Comparison of ENCODE assay signal across 9 cellular contexts in the genomic region with DNA sequence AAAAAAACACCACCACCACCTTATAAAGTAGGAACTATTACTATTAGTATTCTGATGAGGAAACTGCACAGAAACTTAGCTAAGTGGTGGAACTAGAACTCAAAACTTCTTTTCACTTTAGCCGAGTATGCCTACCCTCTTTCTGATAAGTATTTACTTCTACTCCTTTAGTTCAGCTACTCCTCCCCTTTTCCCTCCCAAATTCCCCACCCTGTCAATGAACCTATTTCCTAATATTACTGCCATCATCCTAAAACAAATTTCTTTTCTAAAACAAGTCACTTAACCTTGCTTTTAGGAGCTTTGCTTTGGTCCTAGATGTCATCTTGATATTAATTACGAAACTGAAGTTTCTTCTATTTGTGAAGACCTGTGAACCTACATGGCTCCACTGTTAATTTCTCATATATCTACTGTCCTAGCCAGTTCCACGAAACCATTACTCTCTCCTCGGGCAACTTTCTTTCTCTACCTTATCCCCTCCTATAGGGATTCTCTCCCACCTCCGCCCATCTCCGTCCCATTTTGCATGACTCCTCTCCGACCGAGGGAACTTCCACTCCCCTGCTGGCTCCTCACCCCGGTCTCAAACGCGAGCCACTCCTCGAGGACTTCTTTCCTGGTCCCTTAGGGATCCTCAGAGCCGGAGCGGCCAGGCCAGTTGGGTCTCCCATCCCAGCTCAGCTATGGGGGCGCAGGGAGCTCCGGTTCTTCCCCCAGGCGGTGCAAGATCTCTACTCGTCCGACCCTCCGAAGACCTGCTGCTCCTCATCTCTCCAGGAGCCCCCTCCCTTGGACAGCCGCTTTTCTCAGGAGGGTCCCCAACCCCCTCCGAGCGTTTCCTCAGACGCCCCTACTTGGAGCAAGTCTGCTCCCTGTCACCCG. TPM values are rescaled to one million over a fixed set of nuclear protein-coding genes. Genes with fewer than 3 reads are reported as not detected.
A peak's percentile ranks its signal among the peaks of the same experiment; 100 is the strongest.
DNase-seq lines count a peak whose midpoint lies in the region; FAIRE-seq and TF ChIP-seq lines count a peak whose summit lies in the region.
"Had no signal": no experiment of that assay in that cellular context is flagged by ENCODE, and none has a peak within 500 bp of the region (broad histone marks: within the 10 kb centered on the region; RNA-seq: fewer than 3 reads in every experiment).

No MANE protein-coding gene starts in this region.

- peaks cover 61% of the 10 kb centered on the region for H3K79me2 ChIP-seq in mammary epithelial cell (ENCODE audit: insufficient read depth, low read length)
- H3K79me2 ChIP-seq in keratinocyte (ENCODE audit: control insufficient read depth, insufficient read depth, low read length): peaks cover 57% of the 10 kb centered on the region

- no peak for TF ChIP-seq CTCF in mammary epithelial cell (conservative IDR thresholded peaks at IDR 0.05 in 1 of 2, IDR thresholded peaks at IDR 0.05 in 1 of 2; ENCODE audit: extremely low read depth in 1 of 2, insufficient read depth in 1 of 2, low read depth in 1 of 2, low read length in 2 of 2)
- TF ChIP-seq CTCF in keratinocyte (optimal IDR thresholded peaks at IDR 0.05 in 1 of 3, IDR thresholded peaks at IDR 0.05 in 1 of 3, conservative IDR thresholded peaks at IDR 0.05 in 1 of 3; ENCODE audit: extremely low read depth in 1 of 3, insufficient read depth in 2 of 3, low read length in 3 of 3): no peak

- in situ Hi-C loops in mammary epithelial cell (cut with MboI; ENCODE audit: low sequenced_read_pairs in 2 of 2): no loop called here

- H3K4me3 ChIP-seq in SJSA1: peak overlapping the region; percentile 75
- peak overlapping the region; percentile 96 to 99 (median 97) for H3K4me3 ChIP-seq in mammary epithelial cell (replicated peaks in 1 of 3; ENCODE audit: insufficient read depth in 1 of 3, low read depth in 2 of 3, low read length in 3 of 3)
- peak overlapping the region; percentile 54 to 94 (median 86) for H3K4me3 ChIP-seq in keratinocyte (ENCODE audit: control insufficient read depth in 2 of 3, extremely low read depth in 1 of 3, insufficient read depth in 2 of 3, low read depth in 1 of 3, low read length in 3 of 3)

- no peaks in the 10 kb centered on the region for H4K20me1 ChIP-seq in mammary epithelial cell (ENCODE audit: insufficient read depth, low read length)
- peaks cover 9% of the 10 kb centered on the region for H4K20me1 ChIP-seq in keratinocyte (ENCODE audit: control insufficient read depth, extremely low read depth, insufficient read depth, low read length)

- no peak for TF ChIP-seq POLR2A in GM12891 (IDR thresholded peaks at IDR 0.05; ENCODE audit: low read depth, low read length)

- WGBS in mammary epithelial cell (ENCODE audit: low coverage, missing lambda C conversion rate): 2% methylated on average over 19 of the region's 25 CpGs

- CTCF ChIA-PET in mammary epithelial cell (lab: Charles Lee; ENCODE audit: low non-redundant PET) (no interaction called here), HEK293T (lab: Yijun Ruan, JAX) (interaction anchor here (0.6 kb wide), 1 partner anchor 60 kb away, joined by 5 read pairs; no protein-coding TSS in a partner anchor)

- peaks cover 2% of the 10 kb centered on the region for H3K9me1 ChIP-seq in keratinocyte (ENCODE audit: control insufficient read depth, extremely low read depth, insufficient read depth, low read length)

- BruUV-seq in mammary epithelial cell (replicated peaks; lab: Mats Ljungman, UMichigan): no TSS peak

- H3K9me3 ChIP-seq in SJSA1 (replicated peaks) (no peaks in the 10 kb centered on the region), mammary epithelial cell (replicated peaks; ENCODE audit: insufficient read depth, low read length) (no peaks in the 10 kb centered on the region), keratinocyte (ENCODE audit: control insufficient read depth, low read depth, low read length) (no peaks in the 10 kb centered on the region)

- FAIRE-seq in GM12891 (lab: Jason Lieb, UNC) (peak; percentile 38), keratinocyte (lab: Jason Lieb, UNC) (no peak)
- FAIRE-seq: islet of Langerhans had no signal

- H3K4me2 ChIP-seq in mammary epithelial cell (ENCODE audit: insufficient read depth, low read depth, low read length): peak overlapping the region; percentile 69
- H3K4me2 ChIP-seq in keratinocyte (ENCODE audit: control insufficient read depth, extremely low read depth, insufficient read depth, low read depth, low read length): peak overlapping the region; percentile 92

- H3K4me1 ChIP-seq in SJSA1 (replicated peaks) (peaks cover 38% of the 10 kb centered on the region), mammary epithelial cell (ENCODE audit: insufficient read depth, low read length) (peaks cover 32% of the 10 kb centered on the region), keratinocyte (ENCODE audit: control insufficient read depth, extremely low read depth, insufficient read depth, low read length) (peaks cover 46% of the 10 kb centered on the region)

- intact Hi-C loops in mammary epithelial cell (cut with micrococcal nuclease): no loop called here

- no peaks in the 10 kb centered on the region for H3K36me3 ChIP-seq in SJSA1
- no peaks in the 10 kb centered on the region for H3K36me3 ChIP-seq in mammary epithelial cell (ENCODE audit: insufficient read depth, low read length)
- peaks cover 0 to 4% of the 10 kb centered on the region in 2 experiments for H3K36me3 ChIP-seq in keratinocyte (ENCODE audit: control insufficient read depth in 2 of 2, extremely low read depth in 1 of 2, insufficient read depth in 2 of 2, low read length in 2 of 2)

- DNase-seq in A172 (ENCODE audit: low spot score) (peak; percentile 35), GM12891 (ENCODE audit: insufficient read length, low spot score) (no peak), SJSA1 (ENCODE audit: low read depth in 1 of 2, low spot score in 2 of 2) (peak; percentile 42 to 52), mammary epithelial cell (peak; percentile 78), keratinocyte (ENCODE audit: low read depth, low spot score) (no peak), NCI-H2107 treated with DMSO at 0.1 percent for 48 hours (lab: John Stamatoyannopoulos, UW; ENCODE audit: unreplicated experiment) (no peak), HEK293T (ENCODE audit: extremely low spot score) (no peak)
- peak; percentile 12 for DNase-seq in stimulated activated CD4-positive, alpha-beta T cell treated with anti-CD3 and anti-CD28 coated beads, Interleukin-4, amount 100 ng/mL, for 1 hour

- dilution Hi-C loops in mammary epithelial cell (cut with HindIII; ENCODE audit: low sequenced_read_pairs): loop anchor here (25.0 kb wide), 1 partner anchor 170 kb away; no protein-coding TSS in a partner anchor
- dilution Hi-C loops in keratinocyte (cut with MboI; ENCODE audit: extremely low pct_ligation_motif_present, low sequenced_read_pairs): no loop called here

- H2AFZ ChIP-seq in mammary epithelial cell (ENCODE audit: low read depth, low read length): peak overlapping the region; percentile 94
- H2AFZ ChIP-seq in keratinocyte (ENCODE audit: control insufficient read depth, low read length): peak overlapping the region; percentile 69

- H3K27me3 ChIP-seq in SJSA1 (replicated peaks) (no peaks in the 10 kb centered on the region), mammary epithelial cell (ENCODE audit: insufficient read depth, low read length) (no peaks in the 10 kb centered on the region), keratinocyte (ENCODE audit: control insufficient read depth, extremely low read depth, insufficient read depth, low read length) (no peaks in the 10 kb centered on the region)

- POLR2A ChIA-PET in HEK293T (lab: Yijun Ruan, JAX): interaction anchor here (1.1 to 3.0 kb wide), 4 partner anchors 14 to 162 kb away, joined by 3 to 11 read pairs (median 7); no protein-coding TSS in a partner anchor

- H3K27ac ChIP-seq in SJSA1: no peak overlapping the region
- H3K27ac ChIP-seq in mammary epithelial cell (ENCODE audit: insufficient read depth, low read depth, low read length): peak overlapping the region; percentile 61
- peak overlapping the region; percentile 88 for H3K27ac ChIP-seq in keratinocyte (ENCODE audit: control insufficient read depth, insufficient read depth, low read length)

- H3K9ac ChIP-seq in mammary epithelial cell (ENCODE audit: insufficient read depth, low read length) (peak overlapping the region; percentile 91), keratinocyte (ENCODE audit: control insufficient read depth, extremely low read depth, insufficient read depth, low read length) (peak overlapping the region; percentile 95)

TF ChIP-seq in GM12891, 5 proteins besides CTCF, POLR2A, EP300 and RAD21 (continues in another document):
- no peak for TF ChIP-seq PAX5 (IDR thresholded peaks at IDR 0.05; ENCODE audit: insufficient read depth, low read length, severe bottlenecking)

TF ChIP-seq in HEK293T, 16 proteins besides CTCF, POLR2A, EP300 and RAD21 (continues in another document):
- TF ChIP-seq SP1 (IDR thresholded peaks at IDR 0.05) (no peak), ELF4 (IDR thresholded peaks at IDR 0.05) (no peak)

RNA-seq across cellular contexts. Expression of gene NUMB, which starts 1.1 kb away (rescaled TPM):
- 19.8 and 26.9 TPM in 2 replicates for total RNA-seq in A172 (2014; rRNA removed; shearing (Covaris generic))
- polyA plus RNA-seq in GM12891 (2012; ENCODE audit: low read depth, missing spikeins): 25.7 TPM
- 11.1 and 11.4 TPM in 2 replicates for total RNA-seq in SJSA1 (2014; rRNA removed; shearing (Covaris generic))
- 100 to 1,000 TPM in 1 of 2 donors, 10 to 100 TPM in 1; 57.2 to 104 TPM for total RNA-seq in mammary epithelial cell
- polyA plus RNA-seq in mammary epithelial cell: 89.1 TPM
- 125 TPM for polyA minus RNA-seq in mammary epithelial cell
- 108 to 122 TPM (median 110 TPM) in 3 replicates for polyA plus RNA-seq in keratinocyte
- polyA plus RNA-seq in keratinocyte (2011; ENCODE audit: low read depth): 94.0 TPM
- polyA plus RNA-seq in keratinocyte (2011; cell fraction: cytosol; rRNA removed): 113 and 151 TPM in 2 replicates
- polyA plus RNA-seq in keratinocyte (2011; cell fraction: nucleus; rRNA removed): 211 and 247 TPM in 2 replicates
- 49.6 and 60.8 TPM in 2 replicates for polyA plus RNA-seq in keratinocyte (2012; ENCODE audit: low replicate concordance)
- polyA minus RNA-seq in keratinocyte: 173 to 196 TPM (median 180 TPM) in 3 replicates
- 86.5 TPM for polyA minus RNA-seq in keratinocyte (2011; cell fraction: cytosol; rRNA and poly(A)+ RNA removed)
- polyA minus RNA-seq in keratinocyte (2011; cell fraction: nucleus; rRNA and poly(A)+ RNA removed): 117 and 194 TPM in 2 replicates

RNA-seq across cellular contexts. Expression of gene RIOX1, which starts 33.4 kb away (rescaled TPM):
- 13.3 and 15.1 TPM in 2 replicates for total RNA-seq in A172 (2014; rRNA removed; shearing (Covaris generic))
- polyA plus RNA-seq in GM12891 (2012; ENCODE audit: low read depth, missing spikeins): 14.3 TPM
- 15.0 and 17.2 TPM in 2 replicates for total RNA-seq in SJSA1 (2014; rRNA removed; shearing (Covaris generic))
- 10 to 100 TPM; 14.8 to 26.3 TPM for total RNA-seq in mammary epithelial cell
- 15.8 TPM for polyA plus RNA-seq in mammary epithelial cell
- 12.0 TPM for polyA minus RNA-seq in mammary epithelial cell
- polyA plus RNA-seq in keratinocyte: 7.7 to 12.5 TPM (median 9.2 TPM) in 3 replicates
- 0.46 TPM for polyA plus RNA-seq in keratinocyte (2011; ENCODE audit: low read depth)
- 5.6 and 7.2 TPM in 2 replicates for polyA plus RNA-seq in keratinocyte (2011; cell fraction: cytosol; rRNA removed)
- 6.7 and 8.9 TPM in 2 replicates for polyA plus RNA-seq in keratinocyte (2011; cell fraction: nucleus; rRNA removed)
- polyA plus RNA-seq in keratinocyte (2012; ENCODE audit: low replicate concordance): 4.7 and 14.0 TPM in 2 replicates
- 9.0 to 13.8 TPM (median 12.2 TPM) in 3 replicates for polyA minus RNA-seq in keratinocyte
- polyA minus RNA-seq in keratinocyte (2011; cell fraction: cytosol; rRNA and poly(A)+ RNA removed): 18.0 TPM
- polyA minus RNA-seq in keratinocyte (2011; cell fraction: nucleus; rRNA and poly(A)+ RNA removed): 11.9 and 12.7 TPM in 2 replicates

Comparison
In these comparisons a context has a peak if more than half of its experiments do, and no peak if none do; other contexts are left out.
1. DNase-seq: peak in A172 (single experiment), SJSA1 (2 of 2), mammary epithelial cell (single experiment) and stimulated activated CD4-positive, alpha-beta T cell treated with anti-CD3 and anti-CD28 coated beads, Interleukin-4, amount 100 ng/mL, for 1 hour (single experiment); none in GM12891 (single experiment), keratinocyte (single experiment), NCI-H2107 treated with DMSO at 0.1 percent for 48 hours (single experiment) and HEK293T (single experiment).
2. Peak in every context shown above with its lines, with median percentiles within 50 percentile points of each other: H3K4me3 ChIP-seq.